In genomic region chr11:75267171-75267970, GRCh38 we compare ENCODE assay signal across 32 cellular contexts. TPM values are rescaled to one million over a fixed set of nuclear protein-coding genes. Genes with fewer than 3 reads are reported as not detected.
DNase-seq lines count a peak whose midpoint lies in the region; ATAC-seq and TF ChIP-seq lines count a peak whose summit lies in the region.
"Had no signal": no experiment of that assay in that cellular context is flagged by ENCODE, and none has a peak within 500 bp of the region (broad histone marks: within the 10 kb centered on the region; RNA-seq: fewer than 3 reads in every experiment).

No MANE protein-coding gene starts in this region.

- H3K4me3 ChIP-seq in right cardiac atrium (ENCODE audit: low read length) (no peak overlapping the region), upper lobe of right lung (no peak overlapping the region)
- H3K4me3 ChIP-seq: BLaER1 treated with 17β-estradiol and CSF1 and Interleukin-3, amounts not matched to agents 10 nM and 100 nM; esophagus squamous epithelium; left ventricle myocardium inferior; suprapubic skin had no signal

- H3K36me3 ChIP-seq in upper lobe of right lung: peaks cover 69% of the 10 kb centered on the region

- H3K4me1 ChIP-seq in right cardiac atrium (ENCODE audit: control insufficient read depth, insufficient read depth, low read length): no peaks in the 10 kb centered on the region
- peaks cover 14% of the 10 kb centered on the region for H3K4me1 ChIP-seq in upper lobe of right lung
- H3K4me1 ChIP-seq: suprapubic skin had no signal

- H3K27ac ChIP-seq in right cardiac atrium (ENCODE audit: low read length): no peak overlapping the region
- no peak overlapping the region for H3K27ac ChIP-seq in upper lobe of right lung
- H3K27ac ChIP-seq: left ventricle myocardium inferior, RWPE1, suprapubic skin had no signal

- H3K27me3 ChIP-seq in right cardiac atrium (ENCODE audit: control insufficient read depth, insufficient read depth) (no peaks in the 10 kb centered on the region), upper lobe of right lung (no peaks in the 10 kb centered on the region)
- H3K27me3 ChIP-seq: BLaER1 treated with 17β-estradiol and CSF1 and Interleukin-3, amounts not matched to agents 10 nM and 100 nM; esophagus squamous epithelium; suprapubic skin had no signal

- no peaks in the 10 kb centered on the region for H3K9me3 ChIP-seq in right cardiac atrium (ENCODE audit: control insufficient read depth, low read length)
- no peaks in the 10 kb centered on the region for H3K9me3 ChIP-seq in upper lobe of right lung
- H3K9me3 ChIP-seq: BLaER1 treated with 17β-estradiol and CSF1 and Interleukin-3, amounts not matched to agents 10 nM and 100 nM; esophagus squamous epithelium; left ventricle myocardium inferior; SK-N-SH; suprapubic skin had no signal

- ATAC-seq in right cardiac atrium: no peak
- ATAC-seq in Right ventricle myocardium inferior: no peak
- no peak for ATAC-seq in upper lobe of right lung
- no peak for ATAC-seq in HG02642 (IDR thresholded peaks at IDR 0.05; ENCODE audit: poor library complexity, unreplicated experiment)
- ATAC-seq: activated T-cell treated with anti-CD3 and anti-CD28 coated beads, Interleukin-2, amount 50 U/mL, for 4 hours; stimulated activated memory B cell treated with anti-CD40 and anti-IgM and Interleukin-4, amounts not matched to agents 10 μg/mL and 1 μg/mL and 100 μg/mL, for 72 hours had no signal

- peak in 2 of 3 donors; percentile 10 to 41 for DNase-seq in right cardiac atrium
- no peak for DNase-seq in Right ventricle myocardium inferior (ENCODE audit: missing footprints)
- peak; percentile 44 for DNase-seq in NAMALWA (ENCODE audit: low spot score)
- DNase-seq in iPS-NIHi11 (ENCODE audit: low spot score): peak; percentile 57
- peak; percentile 54 for DNase-seq in upper lobe of right lung
- no peak for DNase-seq in HT-29 (ENCODE audit: low spot score)
- DNase-seq in NCI-H748 (lab: John Stamatoyannopoulos, UW; ENCODE audit: unreplicated experiment): no peak
- DNase-seq: activated CD4-positive, CD25-positive, alpha-beta regulatory T cell treated with anti-CD3 and anti-CD28 coated beads, Interleukin-2, amount 50 U/mL, for 72 hours; activated T-cell treated with anti-CD3 and anti-CD28 coated beads, Interleukin-2, amount 50 U/mL, for 4 hours; caudate nucleus; DMS79; esophagus squamous epithelium; foreskin melanocyte; GDM1; H9; hypothalamus; Kasumi-1; left ventricle myocardium inferior; MV-4-11; naive B cell; NCI-H1694; SK-N-SH; stimulated activated CD4-positive, alpha-beta T cell treated with anti-CD3 and anti-CD28 coated beads, Interleukin-4, amount 100 ng/mL, for 24 hours had no signal

- 77% methylated on average over 27 of the region's 27 CpGs for WGBS in right cardiac atrium

- intact Hi-C loops in right cardiac atrium (cut with DNase I): no loop called here
- intact Hi-C loops in Right ventricle myocardium inferior (cut with DNase I): no loop called here
- intact Hi-C loops in upper lobe of right lung (cut with DNase I): no loop called here

- TF ChIP-seq CTCF in upper lobe of right lung (IDR thresholded peaks at IDR 0.05): no peak

RNA-seq across cellular contexts. Expression of gene TPBGL, which starts 26.8 kb away (rescaled TPM):
- total RNA-seq in right cardiac atrium (under 1 TPM in 3 of 4 donors, not detected in 1; 0.09 to 0.25 (median 0.09) TPM), Right ventricle myocardium inferior (0.16 TPM), upper lobe of right lung (0.64 TPM)
- 0.05 TPM for polyA plus RNA-seq in right cardiac atrium
- not detected in 2 replicates for total RNA-seq in HT-29 (2014; rRNA removed; shearing (Covaris generic))
- total RNA-seq: NCI-H460, osteocyte, urinary bladder had no signal
- polyA plus RNA-seq: AG04450 had no signal

Comparison
In these comparisons a context has a peak if more than half of its experiments do, and no peak if none do; other contexts are left out.
1. DNase-seq: peak in right cardiac atrium (2 of 3), NAMALWA (single experiment), iPS-NIHi11 (single experiment) and upper lobe of right lung (single experiment); none in Right ventricle myocardium inferior (single experiment), HT-29 (single experiment) and NCI-H748 (single experiment).